ENCODE assay signal across 21 cellular contexts in genomic region chr2:132544045-132544630, GRCh38.
DNase-seq lines count a peak whose midpoint lies in the region; ATAC-seq and TF ChIP-seq lines count a peak whose summit lies in the region.
"Had no signal": no experiment of that assay in that cellular context is flagged by ENCODE, and none has a peak within 500 bp of the region (broad histone marks: within the 10 kb centered on the region; RNA-seq: fewer than 3 reads in every experiment).

No MANE protein-coding gene starts in this region.

- ATAC-seq in HG03469 (IDR thresholded peaks at IDR 0.05; ENCODE audit: unreplicated experiment) = no peak

- H3K79me2 ChIP-seq in PC-9 (ENCODE audit: low read depth) = peaks cover 27% of the 10 kb centered on the region
- no peaks in the 10 kb centered on the region for H3K79me2 ChIP-seq in parathyroid adenoma
- no peaks in the 10 kb centered on the region for H3K79me2 ChIP-seq in GM23248 (ENCODE audit: insufficient read depth)

- H3K27me3 ChIP-seq in Caco-2 (replicated peaks; ENCODE audit: control insufficient read depth, insufficient read depth, low read length) (no peaks in the 10 kb centered on the region), PC-9 (ENCODE audit: insufficient read depth, low read depth) (no peaks in the 10 kb centered on the region), endodermal cell (ENCODE audit: control insufficient read depth, insufficient read depth, low read length, poor library complexity, severe bottlenecking) (no peaks in the 10 kb centered on the region), parathyroid adenoma (ENCODE audit: control insufficient read depth, insufficient read depth, low read length) (no peaks in the 10 kb centered on the region), GM23248 (replicated peaks; ENCODE audit: insufficient read depth) (no peaks in the 10 kb centered on the region)

- H3K4me3 Mint-ChIP-seq in Caco-2 (ENCODE audit: unreplicated experiment) = peak overlapping the region; percentile 12
- H3K4me3 Mint-ChIP-seq in endodermal cell = no peak overlapping the region

- DNase-seq in Caco-2 (peak; percentile 52 to 53), PC-9 (peak in 1 of 2 experiments; percentile 71), endodermal cell (peak; percentile 55), GDM1 (lab: John Stamatoyannopoulos, UW) (no peak), GM23248 (no peak)
- no peak for DNase-seq in activated CD4-positive, alpha-beta T cell treated with anti-CD3 and anti-CD28 coated beads for 1 hour
- DNase-seq: AML-193; C1 segment of cervical spinal cord; CD8-positive, alpha-beta memory T cell; Kasumi-1; NCI-H1048; NCI-H1417 treated with DMSO at 0.1 percent for 48 hours; NCI-H187; NCI-H2107; NCI-H446 treated with DMSO at 0.1 percent for 48 hours; NCI-H526 treated with DMSO at 0.1 percent for 48 hours; OCI-M1; Right ventricle myocardium superior had no signal

- no TSS peak for BruUV-seq in Caco-2 (replicated peaks; lab: Mats Ljungman, UMichigan)
- no TSS peak for BruUV-seq in PC-9 (replicated peaks; lab: Mats Ljungman, UMichigan)

- H3K9me3 Mint-ChIP-seq in Caco-2 (ENCODE audit: unreplicated experiment) (peaks cover 38% of the 10 kb centered on the region), endodermal cell (peaks cover 29% of the 10 kb centered on the region)

- H3K9ac ChIP-seq in endodermal cell (ENCODE audit: extremely low read depth, low read length, poor library complexity, severe bottlenecking) = no peak overlapping the region
- H3K9ac ChIP-seq in parathyroid adenoma = no peak overlapping the region
- no peak overlapping the region for H3K9ac ChIP-seq in GM23248

- H4K20me1 ChIP-seq in PC-9 (ENCODE audit: insufficient read depth) (peaks cover 4% of the 10 kb centered on the region; the same call in 1 of the 2 replicates), GM23248 (ENCODE audit: insufficient read depth) (no peaks in the 10 kb centered on the region)

- POLR2A ChIA-PET in Caco-2 (lab: Charles Lee) = no interaction called here
- POLR2A ChIA-PET in PC-9 (lab: Charles Lee; ENCODE audit: unreplicated experiment) = no interaction called here

- H3K4me2 ChIP-seq in PC-9 (peak overlapping the region; percentile 31), parathyroid adenoma (ENCODE audit: low read length) (peak overlapping the region; percentile 27), GM23248 (ENCODE audit: unreplicated experiment) (no peak overlapping the region)

- H3K9me2 ChIP-seq in PC-9 (ENCODE audit: insufficient read depth) (no peaks in the 10 kb centered on the region), GM23248 (ENCODE audit: insufficient read depth) (no peaks in the 10 kb centered on the region)

- H3K27ac ChIP-seq in PC-9 = peak overlapping the region; percentile 38
- no peak overlapping the region for H3K27ac ChIP-seq in endodermal cell (ENCODE audit: low read depth, low read length)
- no peak overlapping the region for H3K27ac ChIP-seq in parathyroid adenoma
- no peak overlapping the region for H3K27ac ChIP-seq in GM23248

- TF ChIP-seq CTCF in Caco-2 (IDR thresholded peaks at IDR 0.05; ENCODE audit: insufficient read depth in 1 of 2, low read depth in 1 of 2, low read length in 1 of 2, severe bottlenecking in 1 of 2, unreplicated experiment in 1 of 2) (no peak), PC-9 (conservative IDR thresholded peaks at IDR 0.05) (no peak), endodermal cell (conservative IDR thresholded peaks at IDR 0.05) (no peak), parathyroid adenoma (IDR thresholded peaks at IDR 0.05) (no peak)

- H3K27ac Mint-ChIP-seq in Caco-2 (ENCODE audit: unreplicated experiment) (peak overlapping the region; percentile 80), endodermal cell (peak overlapping the region; percentile 53)
- H3K27ac Mint-ChIP-seq: CD8-positive, alpha-beta memory T cell had no signal

- peaks cover 41% of the 10 kb centered on the region for H3K9me3 ChIP-seq in Caco-2
- peaks cover 5% of the 10 kb centered on the region for H3K9me3 ChIP-seq in PC-9 (ENCODE audit: insufficient read depth, low read depth)
- peaks cover 49% of the 10 kb centered on the region for H3K9me3 ChIP-seq in endodermal cell (ENCODE audit: control insufficient read depth, low read length)
- H3K9me3 ChIP-seq in parathyroid adenoma (ENCODE audit: control insufficient read depth, low read length) = no peaks in the 10 kb centered on the region
- H3K9me3 ChIP-seq in GM23248 (ENCODE audit: low read depth) = no peaks in the 10 kb centered on the region
- H3K9me3 ChIP-seq: HAP-1 had no signal

- H3K36me3 ChIP-seq in Caco-2 (ENCODE audit: control insufficient read depth, insufficient read depth, low read length) (no peaks in the 10 kb centered on the region; the same call in 1 of the 2 replicates), PC-9 (ENCODE audit: low read depth) (no peaks in the 10 kb centered on the region), endodermal cell (ENCODE audit: control insufficient read depth, insufficient read depth, low read length) (peaks cover 6% of the 10 kb centered on the region), parathyroid adenoma (ENCODE audit: control insufficient read depth, insufficient read depth, low read length) (no peaks in the 10 kb centered on the region), GM23248 (ENCODE audit: low read depth) (no peaks in the 10 kb centered on the region)
- H3K36me3 ChIP-seq: HAP-1 had no signal

- intact Hi-C loops in Caco-2 (cut with micrococcal nuclease; ENCODE audit: unreplicated experiment) (loop anchor here (5.0 kb wide), 1 partner anchor 127 kb away; the partner anchor contains the start of gene GPR39), PC-9 (cut with micrococcal nuclease; ENCODE audit: unreplicated experiment) (loop anchor here (10.0 kb wide), 1 partner anchor 279 kb away; no protein-coding TSS in a partner anchor)

- no peaks in the 10 kb centered on the region for H3K27me3 Mint-ChIP-seq in Caco-2 (ENCODE audit: insufficient read depth, unreplicated experiment)
- H3K27me3 Mint-ChIP-seq in endodermal cell (ENCODE audit: insufficient read depth) = peaks cover 3% of the 10 kb centered on the region
- H3K27me3 Mint-ChIP-seq: CD8-positive, alpha-beta memory T cell had no signal

- H2AFZ ChIP-seq in PC-9 (no peak overlapping the region), parathyroid adenoma (no peak overlapping the region), GM23248 (no peak overlapping the region)

- H3F3A ChIP-seq in PC-9 (ENCODE audit: insufficient read depth, low read depth) (peaks cover 10% of the 10 kb centered on the region; the same call in 1 of the 2 replicates), GM23248 (ENCODE audit: insufficient read depth) (no peaks in the 10 kb centered on the region)

- in situ Hi-C loops in GM23248 (cut with MboI) = loop anchor here (10.0 to 25.0 kb wide), 3 partner anchors 621 to 1293 kb away; partner anchors contain the start of gene NCKAP5

- 48 to 83% methylated on average over 1 of the region's 1 CpG for WGBS in endodermal cell (ENCODE audit: insufficient coverage in 1 of 2, insufficient read length in 1 of 2), 2 experiments
- 46 to 49% methylated on average over 1 of the region's 1 CpG for WGBS in GM23248 (ENCODE audit: low coverage in 1 of 2, low lambda C conversion rate in 2 of 2, missing lambda C conversion rate in 2 of 2), 2 experiments

- CTCF ChIA-PET in Caco-2 (lab: Charles Lee) (no interaction called here), PC-9 (lab: Charles Lee) (no interaction called here)

- H3K36me3 Mint-ChIP-seq in Caco-2 (ENCODE audit: insufficient read depth, unreplicated experiment) = peaks cover 31% of the 10 kb centered on the region
- H3K36me3 Mint-ChIP-seq in endodermal cell (ENCODE audit: low read depth) = peaks cover 6% of the 10 kb centered on the region
- H3K36me3 Mint-ChIP-seq: CD8-positive, alpha-beta memory T cell had no signal

- peaks cover 16% of the 10 kb centered on the region for H3K4me1 Mint-ChIP-seq in Caco-2 (ENCODE audit: low read depth, unreplicated experiment)
- H3K4me1 Mint-ChIP-seq in endodermal cell = peaks cover 15% of the 10 kb centered on the region
- H3K4me1 Mint-ChIP-seq: CD8-positive, alpha-beta memory T cell had no signal

- H3K4me3 ChIP-seq in Caco-2 (ENCODE audit: low read depth, low read length) (no peak overlapping the region), PC-9 (no peak overlapping the region), endodermal cell (ENCODE audit: low read length) (peak overlapping the region; percentile 68), parathyroid adenoma (ENCODE audit: low read depth, low read length) (no peak overlapping the region), GM23248 (no peak overlapping the region)
- H3K4me3 ChIP-seq: HAP-1 had no signal

- H3K4me1 ChIP-seq in Caco-2 (peaks cover 16% of the 10 kb centered on the region), PC-9 (replicated peaks; ENCODE audit: insufficient read depth) (peaks cover 21% of the 10 kb centered on the region), endodermal cell (ENCODE audit: control insufficient read depth, insufficient read depth, low read length) (peaks cover 6% of the 10 kb centered on the region), parathyroid adenoma (peaks cover 8% of the 10 kb centered on the region), GM23248 (ENCODE audit: insufficient read depth) (no peaks in the 10 kb centered on the region)
- H3K4me1 ChIP-seq: HAP-1 had no signal

Comparison
In these comparisons a context has a peak if more than half of its experiments do, and no peak if none do; other contexts are left out.
1. DNase-seq: peak in Caco-2 (2 of 2) and endodermal cell (single experiment); none in activated CD4-positive, alpha-beta T cell treated with anti-CD3 and anti-CD28 coated beads for 1 hour (single experiment), GDM1 (single experiment) and GM23248 (single experiment).